ENCODE assay signal across 20 cellular contexts in the genomic region with DNA sequence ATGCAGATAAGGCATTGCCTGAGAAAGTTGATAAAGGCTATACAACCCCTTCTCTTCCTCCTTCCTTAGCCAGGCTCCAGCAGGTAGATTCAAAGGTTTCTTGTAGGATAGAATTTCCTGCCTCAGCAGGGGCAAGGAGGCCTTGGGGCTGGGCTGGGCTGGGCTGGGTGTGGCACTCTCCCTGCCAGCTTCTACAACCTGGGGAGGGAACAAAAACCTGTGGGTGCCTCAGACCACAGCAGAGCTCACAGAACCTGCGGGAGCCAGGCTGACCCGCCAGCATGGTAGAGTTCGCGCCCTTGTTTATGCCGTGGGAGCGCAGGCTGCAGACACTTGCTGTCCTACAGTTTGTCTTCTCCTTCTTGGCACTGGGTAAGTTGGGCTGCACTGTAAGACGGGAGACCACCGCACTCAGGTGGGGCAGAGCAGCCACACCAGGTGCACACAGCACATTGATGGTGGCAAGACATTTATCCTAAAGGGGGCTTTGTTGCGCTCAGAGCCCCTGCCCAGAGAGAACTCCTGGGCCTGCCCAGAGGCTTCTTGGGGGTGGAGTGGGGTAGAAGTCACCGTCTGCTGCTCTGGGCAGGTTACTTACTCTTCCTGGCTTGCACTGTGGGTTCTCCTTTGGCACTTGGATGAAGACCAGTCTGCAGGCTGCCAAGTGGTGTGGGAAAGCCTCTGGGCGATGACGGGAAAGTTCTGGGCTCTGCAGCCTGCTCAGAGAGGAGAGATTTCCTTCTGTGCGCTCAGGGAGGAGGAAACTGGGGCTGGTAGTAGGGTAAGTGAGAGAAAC. TPM values are rescaled to one million over a fixed set of nuclear protein-coding genes. Genes with fewer than 3 reads are reported as not detected.
DNase-seq lines count a peak whose midpoint lies in the region; ATAC-seq and TF ChIP-seq lines count a peak whose summit lies in the region.
"Had no signal": no experiment of that assay in that cellular context is flagged by ENCODE, and none has a peak within 500 bp of the region (broad histone marks: within the 10 kb centered on the region; RNA-seq: fewer than 3 reads in every experiment).

A gene (plus strand): TSS at position 231 of the 796 bp plus-strand sequence. CDS start 51 bp downstream, at position 282.

- H3K9me3 ChIP-seq in liver (ENCODE audit: control insufficient read depth in 4 of 4, low read length in 3 of 4): no peaks in the 10 kb centered on the region
- H3K9me3 ChIP-seq: SJSA1, thoracic aorta had no signal

- no peak for TF ChIP-seq RAD21 in liver (IDR thresholded peaks at IDR 0.05)

- H3K4me1 ChIP-seq in KMS-11 (ENCODE audit: low read depth, poor library complexity, severe bottlenecking) (peaks cover 11% of the 10 kb centered on the region), liver (ENCODE audit: control insufficient read depth in 4 of 4, insufficient read depth in 4 of 4, low read length in 3 of 4) (peaks cover 15 to 53% (median 43%) of the 10 kb centered on the region in 4 donors)
- H3K4me1 ChIP-seq: SJSA1 had no signal

- DNase-seq in central memory CD8-positive, alpha-beta T cell (ENCODE audit: low spot score in 2 of 2): no peak
- DNase-seq in sciatic nerve (ENCODE audit: low spot score) (no peak), NCI-H446 treated with DMSO at 0.1 percent for 48 hours (lab: John Stamatoyannopoulos, UW) (no peak), HFFc6 (no peak), HPDE6-E6E7 (ENCODE audit: extremely low spot score) (no peak)
- no peak for DNase-seq in effector memory CD8-positive, alpha-beta T cell
- DNase-seq: activated CD4-positive, alpha-beta T cell treated with anti-CD3 and anti-CD28 coated beads, Interleukin-2, amount 50 U/mL, for 48 hours; activated naive CD4-positive, alpha-beta T cell treated with anti-CD3 and anti-CD28 coated beads for 36 hours; activated T-cell treated with anti-CD3 and anti-CD28 coated beads, Interleukin-2, amount 50 U/mL, for 4 hours; CD4-positive, alpha-beta memory T cell; hippocampal formation; mesenchymal stem cell; NCI-H187 treated with DMSO at 0.1 percent for 48 hours had no signal

- no peak within 1 kb of the TSS for H3K27ac ChIP-seq in KMS-11
- H3K27ac ChIP-seq in liver (ENCODE audit: low read depth in 1 of 2, low read length in 2 of 2): peak within 1 kb of the TSS; percentile 75 to 82
- H3K27ac ChIP-seq: HL-60, SJSA1, thoracic aorta had no signal

- H3K4me3 ChIP-seq in KMS-11 (IDR thresholded peaks at IDR 0.05; ENCODE audit: insufficient read depth, low read depth, low read length) (no peak within 1 kb of the TSS), liver (ENCODE audit: low read depth in 1 of 3, low read length in 3 of 3) (no peak within 1 kb of the TSS)
- H3K4me3 ChIP-seq: SJSA1, thoracic aorta had no signal

- peak within 1 kb of the TSS; percentile 7; the same call in 1 of the 2 replicates for H2AFZ ChIP-seq in KMS-11 (ENCODE audit: low read depth)

- H3K27me3 ChIP-seq in KMS-11 (ENCODE audit: insufficient read depth, low read depth): no peaks in the 10 kb centered on the region
- H3K27me3 ChIP-seq in liver (ENCODE audit: control insufficient read depth in 4 of 4, insufficient read depth in 4 of 4, low read length in 3 of 4): no peaks in the 10 kb centered on the region
- H3K27me3 ChIP-seq: SJSA1 had no signal

- H3K27ac Mint-ChIP-seq in central memory CD8-positive, alpha-beta T cell (ENCODE audit: low read depth): peak within 1 kb of the TSS; percentile 8
- H3K27ac Mint-ChIP-seq in HFFc6: no peak within 1 kb of the TSS
- no peak within 1 kb of the TSS for H3K27ac Mint-ChIP-seq in effector memory CD8-positive, alpha-beta T cell
- H3K27ac Mint-ChIP-seq: activated naive CD4-positive, alpha-beta T cell treated with anti-CD3 and anti-CD28 coated beads for 36 hours; T-helper 1 cell treated with Interleukin-12 subunit alpha and Interleukin-12 subunit beta and Interleukin-4 antibody, amounts not matched to agents 30 μg/mL and 1 μg/mL, for 36 hours had no signal

- H3K4me3 Mint-ChIP-seq in central memory CD8-positive, alpha-beta T cell: no peak within 1 kb of the TSS
- no peak within 1 kb of the TSS for H3K4me3 Mint-ChIP-seq in HFFc6
- no peak within 1 kb of the TSS for H3K4me3 Mint-ChIP-seq in effector memory CD8-positive, alpha-beta T cell
- H3K4me3 Mint-ChIP-seq: activated naive CD4-positive, alpha-beta T cell treated with anti-CD3 and anti-CD28 coated beads for 36 hours; activated T-cell treated with anti-CD3 and anti-CD28 coated beads, Interleukin-2, amount 50 U/mL, for 4 hours; CD4-positive, alpha-beta memory T cell; nephron; T-helper 1 cell treated with Interleukin-12 subunit alpha and Interleukin-12 subunit beta and Interleukin-4 antibody, amounts not matched to agents 30 μg/mL and 1 μg/mL, for 36 hours had no signal

- peaks cover 14% of the 10 kb centered on the region for H3K27me3 Mint-ChIP-seq in central memory CD8-positive, alpha-beta T cell
- peaks cover 36% of the 10 kb centered on the region for H3K27me3 Mint-ChIP-seq in HFFc6 (ENCODE audit: insufficient read depth)
- peaks cover 10 to 11% of the 10 kb centered on the region in 2 donors for H3K27me3 Mint-ChIP-seq in effector memory CD8-positive, alpha-beta T cell

- H3K9ac ChIP-seq in KMS-11 (no peak within 1 kb of the TSS), liver (ENCODE audit: low read depth in 1 of 2, low read length in 2 of 2) (no peak within 1 kb of the TSS)

- WGBS in liver: 60% methylated on average over 13 of the region's 13 CpGs

- no peak within 1 kb of the TSS for H3K4me2 ChIP-seq in KMS-11

- H3K9me3 Mint-ChIP-seq in central memory CD8-positive, alpha-beta T cell: no peaks in the 10 kb centered on the region
- H3K9me3 Mint-ChIP-seq in HFFc6: no peaks in the 10 kb centered on the region
- H3K9me3 Mint-ChIP-seq in effector memory CD8-positive, alpha-beta T cell: no peaks in the 10 kb centered on the region
- H3K9me3 Mint-ChIP-seq: activated naive CD4-positive, alpha-beta T cell treated with anti-CD3 and anti-CD28 coated beads for 36 hours; activated T-cell treated with anti-CD3 and anti-CD28 coated beads, Interleukin-2, amount 50 U/mL, for 4 hours; CD4-positive, alpha-beta memory T cell; nephron; T-helper 1 cell treated with Interleukin-12 subunit alpha and Interleukin-12 subunit beta and Interleukin-4 antibody, amounts not matched to agents 30 μg/mL and 1 μg/mL, for 36 hours had no signal

- no peaks in the 10 kb centered on the region for H3K4me1 Mint-ChIP-seq in central memory CD8-positive, alpha-beta T cell
- no peaks in the 10 kb centered on the region for H3K4me1 Mint-ChIP-seq in HFFc6 (ENCODE audit: low read depth)
- no peaks in the 10 kb centered on the region for H3K4me1 Mint-ChIP-seq in effector memory CD8-positive, alpha-beta T cell (ENCODE audit: low read depth in 2 of 2)
- H3K4me1 Mint-ChIP-seq: CD4-positive, alpha-beta memory T cell had no signal

- intact Hi-C loops in sciatic nerve (cut with DNase I): no loop called here

- H3K36me3 ChIP-seq in KMS-11 (ENCODE audit: insufficient read depth): no peaks in the 10 kb centered on the region
- H3K36me3 ChIP-seq in liver (ENCODE audit: control insufficient read depth in 4 of 4, insufficient read depth in 3 of 4, low read depth in 1 of 4, low read length in 3 of 4): no peaks in the 10 kb centered on the region
- H3K36me3 ChIP-seq: SJSA1, thoracic aorta had no signal

- no peaks in the 10 kb centered on the region for H3K79me2 ChIP-seq in KMS-11 (ENCODE audit: insufficient read depth, low read depth)

- H3K36me3 Mint-ChIP-seq in central memory CD8-positive, alpha-beta T cell (ENCODE audit: insufficient read depth): no peaks in the 10 kb centered on the region
- no peaks in the 10 kb centered on the region for H3K36me3 Mint-ChIP-seq in HFFc6 (ENCODE audit: low read depth)
- no peaks in the 10 kb centered on the region for H3K36me3 Mint-ChIP-seq in effector memory CD8-positive, alpha-beta T cell (ENCODE audit: insufficient read depth)
- H3K36me3 Mint-ChIP-seq: CD4-positive, alpha-beta memory T cell had no signal

- no peak for TF ChIP-seq CTCF in KMS-11 (conservative IDR thresholded peaks at IDR 0.05; ENCODE audit: low read depth, low read length)
- no peak for TF ChIP-seq CTCF in liver (IDR thresholded peaks at IDR 0.05; ENCODE audit: low read depth, low read length, missing input control)
- no peak for TF ChIP-seq CTCF in HFFc6 (IDR thresholded peaks at IDR 0.05)

- ATAC-seq in central memory CD8-positive, alpha-beta T cell (replicated peaks; ENCODE audit: extremely low read depth, poor library complexity, severe bottlenecking): no peak
- peak; percentile 14 for ATAC-seq in sciatic nerve
- ATAC-seq in effector memory CD8-positive, alpha-beta T cell (replicated peaks): no peak
- ATAC-seq: activated T-cell treated with anti-CD3 and anti-CD28 coated beads, Interleukin-2, amount 50 U/mL, for 4 hours had no signal

- no peaks in the 10 kb centered on the region for H4K20me1 ChIP-seq in KMS-11 (ENCODE audit: insufficient read depth)

TF ChIP-seq in liver, 16 proteins besides CTCF, POLR2A, EP300 and RAD21 (continues in another document):
- no peak for TF ChIP-seq FOXA1 (IDR thresholded peaks at IDR 0.05)
- TF ChIP-seq HNF4G (IDR thresholded peaks at IDR 0.05): no peak
- TF ChIP-seq GABPA (IDR thresholded peaks at IDR 0.05 in 1 of 2, conservative IDR thresholded peaks at IDR 0.05 in 1 of 2): no peak
- TF ChIP-seq JUND (IDR thresholded peaks at IDR 0.05): no peak
- no peak for TF ChIP-seq TAF1 (conservative IDR thresholded peaks at IDR 0.05)
- no peak for TF ChIP-seq NR2F2 (IDR thresholded peaks at IDR 0.05)
- TF ChIP-seq SP1 (IDR thresholded peaks at IDR 0.05): no peak
- no peak for TF ChIP-seq YY1 (IDR thresholded peaks at IDR 0.05)

RNA-seq across cellular contexts. Expression of the gene that starts here (rescaled TPM):
- 10 to 100 TPM in 1 of 2 donors, 1 to 10 TPM in 1; 1.0 to 92.4 TPM for total RNA-seq in liver
- 10 to 100 TPM; 24.3 to 50.9 TPM for polyA plus RNA-seq in liver
- total RNA-seq in sciatic nerve: 0.18 TPM
- total RNA-seq in HFFc6 (2021; fragmentation: NEBNext Ultra II Directional; extraction: Animal tissue kit (Norgen Biotek cat#: 25700)): not detected
- total RNA-seq: activated naive CD4-positive, alpha-beta T cell treated with anti-CD3 and anti-CD28 coated beads for 36 hours; CD4-positive, alpha-beta memory T cell; SJSA1; thoracic aorta had no signal
- polyA plus RNA-seq: CD4-positive, alpha-beta memory T cell had no signal

Comparison
In these comparisons a context has a peak if more than half of its experiments do, and no peak if none do; other contexts are left out.
1. Peak in ATAC-seq in sciatic nerve; RNA of the gene not detected or under 1 TPM.